21 cellular contexts compared by ENCODE assay signal in genomic region chr2:212359425-212360067, GRCh38.
DNase-seq lines count a peak whose midpoint lies in the region; ATAC-seq and TF ChIP-seq lines count a peak whose summit lies in the region.
"Had no signal": no experiment of that assay in that cellular context is flagged by ENCODE, and none has a peak within 500 bp of the region (broad histone marks: within the 10 kb centered on the region; RNA-seq: fewer than 3 reads in every experiment).

No MANE protein-coding gene starts in this region.

- H3K36me3 ChIP-seq in smooth muscle cell (ENCODE audit: low read depth) = no peaks in the 10 kb centered on the region
- H3K36me3 ChIP-seq: ovary, suprapubic skin had no signal

- H2AFZ ChIP-seq in smooth muscle cell (ENCODE audit: low read depth) = peak overlapping the region; percentile 60

- ATAC-seq in HG03045 (IDR thresholded peaks at IDR 0.05; ENCODE audit: unreplicated experiment) = no peak
- no peak for ATAC-seq in stimulated activated naive CD8-positive, alpha-beta T cell treated with anti-CD3 and anti-CD28 coated beads, Interleukin-15, Interleukin-2, amounts not matched to agents 100 U/mL and 50 U/mL, for 24 hours
- ATAC-seq in GM19463 (IDR thresholded peaks at IDR 0.05; ENCODE audit: unreplicated experiment) = no peak
- ATAC-seq: left cardiac atrium, T-helper 17 cell had no signal

- H3F3A ChIP-seq in smooth muscle cell (ENCODE audit: low read depth) = no peaks in the 10 kb centered on the region

- no peak overlapping the region for H3K27ac Mint-ChIP-seq in glutamatergic neuron (ENCODE audit: unreplicated experiment)
- H3K27ac Mint-ChIP-seq: T-helper 17 cell had no signal

- H3K4me3 ChIP-seq in smooth muscle cell = no peak overlapping the region
- H3K4me3 ChIP-seq: coronary artery, ovary, suprapubic skin had no signal

- H3K4me1 ChIP-seq in smooth muscle cell (ENCODE audit: low read depth) = peaks cover 28% of the 10 kb centered on the region
- H3K4me1 ChIP-seq: suprapubic skin had no signal

- no peaks in the 10 kb centered on the region for H3K9me3 ChIP-seq in smooth muscle cell (replicated peaks; ENCODE audit: low read depth)
- H3K9me3 ChIP-seq: ovary, suprapubic skin had no signal

- H3K9me3 Mint-ChIP-seq in glutamatergic neuron (ENCODE audit: unreplicated experiment) = no peaks in the 10 kb centered on the region

- no peaks in the 10 kb centered on the region for H3K27me3 ChIP-seq in smooth muscle cell (ENCODE audit: low read depth)
- H3K27me3 ChIP-seq: ovary, suprapubic skin had no signal

- TF ChIP-seq CTCF in glutamatergic neuron (IDR thresholded peaks at IDR 0.05; ENCODE audit: partially characterized antibody, unreplicated experiment) = no peak
- TF ChIP-seq CTCF in smooth muscle cell (IDR thresholded peaks at IDR 0.05; ENCODE audit: borderline replicate concordance, insufficient read depth, poor library complexity, severe bottlenecking) = no peak

- no peaks in the 10 kb centered on the region for H3K79me2 ChIP-seq in smooth muscle cell (ENCODE audit: low read depth)

- H4K20me1 ChIP-seq in smooth muscle cell (ENCODE audit: low read depth) = no peaks in the 10 kb centered on the region

- H3K36me3 Mint-ChIP-seq in glutamatergic neuron (ENCODE audit: unreplicated experiment) = no peaks in the 10 kb centered on the region

- H3K4me1 Mint-ChIP-seq in glutamatergic neuron (ENCODE audit: low read depth, unreplicated experiment) = peaks cover 9% of the 10 kb centered on the region
- H3K4me1 Mint-ChIP-seq: T-helper 17 cell had no signal

- no peaks in the 10 kb centered on the region for H3K27me3 Mint-ChIP-seq in glutamatergic neuron (ENCODE audit: unreplicated experiment)
- H3K27me3 Mint-ChIP-seq: T-helper 17 cell had no signal

- no peak overlapping the region for H3K27ac ChIP-seq in smooth muscle cell (ENCODE audit: low read depth)
- H3K27ac ChIP-seq: coronary artery, epithelial cell of prostate, KMS-11, ovary, suprapubic skin had no signal

- no peak overlapping the region for H3K4me2 ChIP-seq in smooth muscle cell
- H3K4me2 ChIP-seq: KMS-11 had no signal

- 14% methylated on average over 3 of the region's 3 CpGs for WGBS in smooth muscle cell (ENCODE audit: low lambda C conversion rate)

- H3K9ac ChIP-seq in smooth muscle cell (ENCODE audit: low read depth) = no peak overlapping the region
- H3K9ac ChIP-seq: KMS-11 had no signal

- DNase-seq in DMS53 (lab: John Stamatoyannopoulos, UW) (peak; percentile 56), NCI-H526 (lab: John Stamatoyannopoulos, UW) (peak; percentile 78 to 87), glutamatergic neuron (peak; percentile 12), smooth muscle cell (lab: John Stamatoyannopoulos, UW; ENCODE audit: unreplicated experiment) (no peak)
- no peak for DNase-seq in stimulated activated naive CD8-positive, alpha-beta T cell treated with anti-CD3 and anti-CD28 coated beads, Interleukin-15, Interleukin-2, amounts not matched to agents 100 U/mL and 50 U/mL, for 24 hours
- DNase-seq: activated CD4-positive, alpha-beta T cell treated with anti-CD3 and anti-CD28 coated beads, Interleukin-2, amount 50 U/mL, for 48 hours; activated naive CD4-positive, alpha-beta T cell treated with Interleukin-2 at 50 U/mL for 16 hours; activated T-cell treated with anti-CD3 and anti-CD28 coated beads for 4 hours; DMS153; foreskin melanocyte; left cardiac atrium; NCI-H226; ovary; stimulated activated CD4-positive, alpha-beta T cell treated with anti-CD3 and anti-CD28 coated beads, Interleukin-4, amount 100 ng/mL, for 1 hour; T-helper 17 cell had no signal

- H3K4me3 Mint-ChIP-seq in glutamatergic neuron (ENCODE audit: unreplicated experiment) = no peak overlapping the region
- H3K4me3 Mint-ChIP-seq: T-helper 17 cell had no signal

Comparison
In these comparisons a context has a peak if more than half of its experiments do, and no peak if none do; other contexts are left out.
1. DNase-seq: peak in DMS53 (single experiment), NCI-H526 (2 of 2) and glutamatergic neuron (single experiment); none in smooth muscle cell (single experiment) and stimulated activated naive CD8-positive, alpha-beta T cell treated with anti-CD3 and anti-CD28 coated beads, Interleukin-15, Interleukin-2, amounts not matched to agents 100 U/mL and 50 U/mL, for 24 hours (single experiment).